11 cellular contexts compared by ENCODE assay signal in the genomic region with DNA sequence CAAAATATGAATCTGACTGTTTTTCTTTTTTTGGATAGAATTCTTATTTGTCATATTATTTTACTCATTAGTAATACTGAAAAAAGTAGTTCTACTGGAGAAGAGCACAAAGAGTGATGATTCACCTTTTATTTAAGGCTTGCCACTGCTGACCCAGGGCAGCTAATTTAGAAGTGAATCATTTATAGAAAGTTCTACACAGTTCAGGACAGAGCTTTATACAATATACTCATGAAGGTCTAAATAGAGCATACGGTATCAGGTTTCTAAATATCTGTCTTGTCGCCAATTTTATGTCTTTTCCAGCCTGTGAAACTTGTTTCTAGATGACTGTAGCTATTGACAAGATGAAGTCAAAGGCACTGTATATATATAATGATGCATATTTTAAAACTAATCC. TPM values are rescaled to one million over a fixed set of nuclear protein-coding genes. Genes with fewer than 3 reads are reported as not detected.
A peak's percentile ranks its signal among the peaks of the same experiment; 100 is the strongest.
DNase-seq lines count a peak whose midpoint lies in the region; ATAC-seq, FAIRE-seq and TF ChIP-seq lines count a peak whose summit lies in the region.
"Had no signal": no experiment of that assay in that cellular context is flagged by ENCODE, and none has a peak within 500 bp of the region (broad histone marks: within the 10 kb centered on the region; RNA-seq: fewer than 3 reads in every experiment).

No MANE protein-coding gene starts in this region.

- CTCF ChIA-PET in GM12878 (lab: Yijun Ruan, JAX) = interaction anchor here (1.4 kb wide), 1 partner anchor 27 kb away, joined by 3 read pairs; no protein-coding TSS in a partner anchor

- ATAC-seq in HG02885 (IDR thresholded peaks at IDR 0.05; ENCODE audit: poor library complexity, unreplicated experiment) (peak; percentile 87), GM12878 (peak; percentile 65), mucosa of descending colon (peak; percentile 60)
- ATAC-seq: natural killer cell had no signal

- WGBS in GM12878 (ENCODE audit: insufficient coverage, insufficient replicate concordance, low lambda C conversion rate, missing lambda C conversion rate) = 2% methylated on average over 2 of the region's 2 CpGs

- H3K9me3 ChIP-seq in GM12878 (replicated peaks; ENCODE audit: control insufficient read depth, insufficient read depth, low read length) = no peaks in the 10 kb centered on the region
- no peaks in the 10 kb centered on the region for H3K9me3 ChIP-seq in mucosa of descending colon
- H3K9me3 ChIP-seq in HAP-1 = no peaks in the 10 kb centered on the region

- H3K9ac ChIP-seq in GM12878 (ENCODE audit: control insufficient read depth, insufficient read depth, low read length) = no peak overlapping the region

- BruUV-seq in GM12878 (replicated peaks; lab: Mats Ljungman, UMichigan) = no TSS peak

- TF ChIP-seq POLR2A in GM12878 (IDR thresholded peaks at IDR 0.05; ENCODE audit: low read depth, low read length) = no peak

- RAD21 ChIA-PET in GM12878 (lab: Charles Lee; ENCODE audit: unreplicated experiment) = no interaction called here

- H3K4me3 ChIP-seq in GM12878 (no peak overlapping the region), mucosa of descending colon (no peak overlapping the region), HAP-1 (no peak overlapping the region)

- no peaks in the 10 kb centered on the region for H3K36me3 ChIP-seq in GM12878 (ENCODE audit: control insufficient read depth in 2 of 2, insufficient read depth in 2 of 2, low read length in 1 of 2)
- H3K36me3 ChIP-seq in mucosa of descending colon (ENCODE audit: low read depth) = no peaks in the 10 kb centered on the region
- H3K36me3 ChIP-seq in HAP-1 (replicated peaks) = no peaks in the 10 kb centered on the region

- H3K27me3 ChIP-seq in GM12878 (replicated peaks in 1 of 2; ENCODE audit: control insufficient read depth in 2 of 2, insufficient read depth in 2 of 2, low read length in 1 of 2) (no peaks in the 10 kb centered on the region; a peak in 2 of 4 replicates), HAP-1 (ENCODE audit: low read depth) (peaks cover 2% of the 10 kb centered on the region; the same call in 1 of the 2 replicates)

- FAIRE-seq in GM12878 (lab: Jason Lieb, UNC) = no peak

- DNase-seq in GM13977 (ENCODE audit: low spot score) (peak; percentile 21), GM12878 (ENCODE audit: low read depth, low spot score) (no peak), mucosa of descending colon (no peak), NCI-H748 (lab: John Stamatoyannopoulos, UW; ENCODE audit: unreplicated experiment) (no peak), T-helper 1 cell (no peak), ureter (ENCODE audit: low spot score) (no peak), HAP-1 (ENCODE audit: low spot score in 2 of 2) (no peak)
- DNase-seq: caudate nucleus; natural killer cell; stimulated activated naive B cell treated with anti-CD40 and anti-IgM and Interleukin-4, amounts not matched to agents 10 μg/mL and 1 μg/mL and 100 μg/mL, for 72 hours had no signal

- in situ Hi-C loops in GM13977 (cut with MboI; ENCODE audit: low pct_unique_long_range_greater_than_20kb, low sequenced_read_pairs, unreplicated experiment) = no loop called here
- in situ Hi-C loops in GM12878 (cut with MboI) = no loop called here
- in situ Hi-C loops in HAP-1 (cut with MboI; ENCODE audit: low sequenced_read_pairs) = no loop called here

- no peaks in the 10 kb centered on the region for H3K4me1 ChIP-seq in GM12878 (ENCODE audit: control insufficient read depth, insufficient read depth, low read length)
- peaks cover 7% of the 10 kb centered on the region for H3K4me1 ChIP-seq in mucosa of descending colon (ENCODE audit: low read depth)
- no peaks in the 10 kb centered on the region for H3K4me1 ChIP-seq in HAP-1

- TF ChIP-seq CTCF in GM13977 (IDR thresholded peaks at IDR 0.05; ENCODE audit: extremely low read depth, insufficient read depth, missing control alignments) = no peak
- no peak for TF ChIP-seq CTCF in GM12878 (IDR thresholded peaks at IDR 0.05 in 2 of 3, conservative IDR thresholded peaks at IDR 0.05 in 1 of 3; ENCODE audit: control insufficient read depth in 2 of 3, extremely low read depth in 1 of 3, insufficient read depth in 1 of 3, low read depth in 3 of 3, low read length in 3 of 3)
- no peak for TF ChIP-seq CTCF in mucosa of descending colon (IDR thresholded peaks at IDR 0.05)

- SMC1A ChIA-PET in GM12878 (lab: Charles Lee; ENCODE audit: uncharacterized antibody, unreplicated experiment) = no interaction called here

- H3K4me2 ChIP-seq in GM12878 (ENCODE audit: control insufficient read depth, insufficient read depth) = no peak overlapping the region

- TF ChIP-seq EP300 in GM12878 (IDR thresholded peaks at IDR 0.05; ENCODE audit: borderline replicate concordance in 1 of 2, control insufficient read depth in 1 of 2, low read depth in 2 of 2, low read length in 2 of 2) = no peak

- no peaks in the 10 kb centered on the region for H4K20me1 ChIP-seq in GM12878 (ENCODE audit: control insufficient read depth, insufficient read depth)

- H2AFZ ChIP-seq in GM12878 (ENCODE audit: control insufficient read depth, low read depth, low read length) = no peak overlapping the region

- no peak for TF ChIP-seq RAD21 in GM12878 (IDR thresholded peaks at IDR 0.05; ENCODE audit: insufficient read depth, low read depth, low read length)

- intact Hi-C loops in GM12878 (cut with micrococcal nuclease; ENCODE audit: unreplicated experiment) = no loop called here
- intact Hi-C loops in mucosa of descending colon (cut with DNase I, micrococcal nuclease) = no loop called here

- POLR2A ChIA-PET in GM12878 (lab: Charles Lee) = no interaction called here

- H3K79me2 ChIP-seq in GM12878 (ENCODE audit: control insufficient read depth, insufficient read depth, low read length) = no peaks in the 10 kb centered on the region

- no peak overlapping the region for H3K27ac ChIP-seq in GM12878 (ENCODE audit: control insufficient read depth, insufficient read depth)

TF ChIP-seq in GM12878, 131 proteins besides CTCF, POLR2A, EP300 and RAD21:
- TF ChIP-seq NFIC (IDR thresholded peaks at IDR 0.05; ENCODE audit: low read depth, low read length) (peak; percentile 73; the same call in 1 of the 2 replicates), POLR2AphosphoS5 (IDR thresholded peaks at IDR 0.05; ENCODE audit: low read length) (no peak), MYC (IDR thresholded peaks at IDR 0.05; ENCODE audit: insufficient read depth, insufficient read length, insufficient replicate concordance, low read length, severe bottlenecking) (no peak), JUNB (IDR thresholded peaks at IDR 0.05) (peak; percentile 88), MEF2A (IDR thresholded peaks at IDR 0.05; ENCODE audit: insufficient read depth, low read depth, low read length) (peak; percentile 45; the same call in 1 of the 2 replicates), BACH1 (IDR thresholded peaks at IDR 0.05; ENCODE audit: borderline replicate concordance) (no peak)
- TF ChIP-seq, protein P1, sequence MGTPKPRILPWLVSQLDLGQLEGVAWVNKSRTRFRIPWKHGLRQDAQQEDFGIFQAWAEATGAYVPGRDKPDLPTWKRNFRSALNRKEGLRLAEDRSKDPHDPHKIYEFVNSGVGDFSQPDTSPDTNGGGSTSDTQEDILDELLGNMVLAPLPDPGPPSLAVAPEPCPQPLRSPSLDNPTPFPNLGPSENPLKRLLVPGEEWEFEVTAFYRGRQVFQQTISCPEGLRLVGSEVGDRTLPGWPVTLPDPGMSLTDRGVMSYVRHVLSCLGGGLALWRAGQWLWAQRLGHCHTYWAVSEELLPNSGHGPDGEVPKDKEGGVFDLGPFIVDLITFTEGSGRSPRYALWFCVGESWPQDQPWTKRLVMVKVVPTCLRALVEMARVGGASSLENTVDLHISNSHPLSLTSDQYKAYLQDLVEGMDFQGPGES (IDR thresholded peaks at IDR 0.05) = no peak
TF ChIP-seq in GM12878: peak in this region for 3.

RNA-seq across cellular contexts. Expression of a gene that starts 25.0 kb away (rescaled TPM):
- total RNA-seq in GM12878 (2013; cell fraction: nucleolus; rRNA removed) = 0.12 TPM in 1 of 2 replicates, not detected in the other
- 0.05 TPM in 1 of 2 replicates, not detected in the other for total RNA-seq in GM12878 (2014; rRNA removed)
- total RNA-seq in GM12878 (2014; rRNA removed; fragmentation: Illumina TruSeq; extraction: Trizol) = 0.09 TPM in 2 replicates
- 0.08 and 0.11 TPM in 2 replicates for total RNA-seq in GM12878 (2021)
- not detected for polyA plus RNA-seq in GM12878 (2011; ENCODE audit: low read depth)
- 0.04 and 0.33 TPM in 2 replicates for polyA plus RNA-seq in GM12878 (2011; rRNA removed)
- polyA plus RNA-seq in GM12878 (2011; cell fraction: cytosol; rRNA removed) = not detected in 2 replicates
- 0.03 TPM in 1 of 2 replicates, not detected in the other for polyA plus RNA-seq in GM12878 (2011; cell fraction: nucleus; rRNA removed)
- not detected in 2 replicates for polyA plus RNA-seq in GM12878 (2012)
- polyA plus RNA-seq in GM12878 (2014; fragmentation: Illumina TruSeq; extraction: Trizol) = 0.03 TPM in 1 of 2 replicates, not detected in the other
- polyA plus RNA-seq in GM12878 (2014; fragmentation: Nextera tagmentation; extraction: Ambion mirVana) = under 1 TPM; 0.04 to 0.10 TPM
- 0.04 and 0.08 TPM in 2 replicates for polyA plus RNA-seq in GM12878 (2014; rRNA removed)
- under 1 TPM in 1 of 2 experiments, not detected in 1; 0.23 TPM for polyA plus RNA-seq in GM12878 (2016; fragmentation: Nextera tagmentation; extraction: Ambion mirVana)
- not detected in 2 replicates for polyA minus RNA-seq in GM12878 (2011; rRNA and poly(A)+ RNA removed)
- polyA minus RNA-seq in GM12878 (2011; cell fraction: cytosol; rRNA and poly(A)+ RNA removed) = not detected in 2 replicates
- not detected in 2 replicates for polyA minus RNA-seq in GM12878 (2011; cell fraction: nucleus; rRNA and poly(A)+ RNA removed)
- total RNA-seq in mucosa of descending colon = 10 to 100 TPM; 12.8 to 34.7 (median 27.9) TPM
- 3.1 TPM for total RNA-seq in ureter
- total RNA-seq: natural killer cell had no signal
